23 cellular contexts compared by ENCODE assay signal in genomic region chr10:96538683-96539082, GRCh38. TPM values are rescaled to one million over a fixed set of nuclear protein-coding genes. Genes with fewer than 3 reads are reported as not detected.
A peak's percentile ranks its signal among the peaks of the same experiment; 100 is the strongest.
DNase-seq lines count a peak whose midpoint lies in the region; ATAC-seq, FAIRE-seq and TF ChIP-seq lines count a peak whose summit lies in the region.
"Had no signal": no experiment of that assay in that cellular context is flagged by ENCODE, and none has a peak within 500 bp of the region (broad histone marks: within the 10 kb centered on the region; RNA-seq: fewer than 3 reads in every experiment).

No MANE protein-coding gene starts in this region.

- TF ChIP-seq POLR2A in H54 (IDR thresholded peaks at IDR 0.05; ENCODE audit: low read depth, low read length), result no peak

- H3K9me3 ChIP-seq in small intestine (ENCODE audit: control insufficient read depth, low read depth), result no peaks in the 10 kb centered on the region
- H3K9me3 ChIP-seq: A549 had no signal

- WGBS in small intestine, 3 donors, result 85 to 98% (median 94%) methylated on average over 1 of the region's 1 CpG

- no peak for TF ChIP-seq CTCF in VCaP (conservative IDR thresholded peaks at IDR 0.05)

- peak overlapping the region; percentile 83 for H3K27ac ChIP-seq in VCaP
- no peak overlapping the region for H3K27ac ChIP-seq in small intestine (ENCODE audit: low read depth in 1 of 2, low read length in 1 of 2)
- H3K27ac ChIP-seq: A549; BLaER1 treated with 17β-estradiol and CSF1 and Interleukin-3, amounts not matched to agents 10 nM and 100 nM; C4-2B had no signal

- no peaks in the 10 kb centered on the region for H3K27me3 ChIP-seq in small intestine (ENCODE audit: control insufficient read depth in 2 of 2, insufficient read depth in 2 of 2, low read length in 2 of 2)
- H3K27me3 ChIP-seq: BLaER1 treated with 17β-estradiol and CSF1 and Interleukin-3, amounts not matched to agents 10 nM and 100 nM had no signal

- no peak for DNase-seq in H54 (ENCODE audit: insufficient read length, low spot score)
- DNase-seq in small intestine, result no peak
- DNase-seq in retina, result no peak
- DNase-seq in COLO829 (ENCODE audit: low spot score), result no peak
- DNase-seq: 8988T; AML-193; CD4-positive, alpha-beta T cell; CD8-positive, alpha-beta T cell; COR-L47; DMS 273 treated with DMSO at 0.1 percent for 48 hours; DMS153; DMS53; DMS79; DND-41; EL; GDM1 had no signal

- no peak for ATAC-seq in GM18502 (IDR thresholded peaks at IDR 0.05; ENCODE audit: poor library complexity, unreplicated experiment)
- ATAC-seq: A549; CD8-positive, alpha-beta T cell; GM12878 had no signal

- H3K4me1 ChIP-seq in small intestine (ENCODE audit: control insufficient read depth in 2 of 2, insufficient read depth in 1 of 2, low read depth in 1 of 2, low read length in 1 of 2), result no peaks in the 10 kb centered on the region
- H3K4me1 ChIP-seq: A549 had no signal

- no peak overlapping the region for H3K4me3 ChIP-seq in small intestine (ENCODE audit: low read depth in 1 of 2, low read length in 2 of 2)
- H3K4me3 ChIP-seq: A549; BLaER1 treated with 17β-estradiol and CSF1 and Interleukin-3, amounts not matched to agents 10 nM and 100 nM; GM12878 had no signal

- FAIRE-seq in H54 (lab: Jason Lieb, UNC) (peak; percentile 20), small intestine (lab: Jason Lieb, UNC) (peak; percentile 15)
- FAIRE-seq: A549, GM12878, GM19239 had no signal

- peaks cover 3 to 4% of the 10 kb centered on the region in 2 donors for H3K36me3 ChIP-seq in small intestine (ENCODE audit: control insufficient read depth in 2 of 2, insufficient read depth in 2 of 2, low read length in 2 of 2)

RNA-seq across cellular contexts. Expression of gene TLL2, which starts 25.0 kb away (rescaled TPM):
- under 1 TPM in 2 of 3 donors, not detected in 1; 0.46 to 0.54 TPM for polyA plus RNA-seq in small intestine

RNA-seq across cellular contexts. Expression of gene TM9SF3, which starts 48.1 kb away (rescaled TPM):
- 10 to 100 TPM; 30.3 to 91.1 (median 34.0) TPM for polyA plus RNA-seq in small intestine
